In the genomic region with DNA sequence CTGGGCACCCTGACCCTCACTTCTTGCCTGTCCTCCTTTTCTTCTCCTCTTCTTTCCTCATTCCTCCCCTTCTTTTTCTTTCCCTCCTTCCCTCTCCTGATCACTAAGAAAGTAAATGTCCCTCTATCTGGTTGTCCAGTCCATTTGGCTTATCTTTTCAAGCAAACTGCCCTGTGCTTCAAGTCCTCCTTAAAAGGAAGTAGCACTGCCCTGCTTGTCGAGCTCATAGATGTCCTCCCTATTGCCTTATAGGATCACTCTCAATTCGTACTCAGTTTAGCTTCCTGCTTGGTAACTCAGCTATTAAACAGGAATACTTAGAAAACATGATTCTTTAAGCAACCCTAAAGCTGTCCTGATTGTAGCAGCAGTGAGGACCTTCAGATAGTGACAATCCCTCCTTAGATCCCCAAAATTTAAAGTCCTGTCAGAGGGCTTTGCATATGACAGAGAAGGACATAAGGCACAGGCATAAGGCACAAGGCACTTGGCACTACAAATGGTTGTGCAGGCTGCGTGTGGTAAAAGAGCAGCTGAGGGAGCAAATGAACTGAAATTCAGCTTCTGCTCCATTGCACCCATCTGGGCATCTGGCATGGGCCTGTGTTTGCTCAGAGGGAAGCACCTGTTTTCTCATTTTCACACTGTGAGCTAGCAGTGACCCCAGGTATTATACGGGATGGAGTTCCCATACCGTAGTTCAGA, we compare ENCODE assay signal across 13 cellular contexts. TPM values are rescaled to one million over a fixed set of nuclear protein-coding genes. Genes with fewer than 3 reads are reported as not detected.
DNase-seq lines count a peak whose midpoint lies in the region; ATAC-seq lines count a peak whose summit lies in the region.
"Had no signal": no experiment of that assay in that cellular context is flagged by ENCODE, and none has a peak within 500 bp of the region (broad histone marks: within the 10 kb centered on the region; RNA-seq: fewer than 3 reads in every experiment).

No MANE protein-coding gene starts in this region.

- H3K9me3 Mint-ChIP-seq in activated naive CD8-positive, alpha-beta T cell treated with anti-CD3 and anti-CD28 coated beads, Interleukin-2, amount 10 ng/mL, durations not matched to agents 7 days and 5 days, result no peaks in the 10 kb centered on the region
- H3K9me3 Mint-ChIP-seq in immature natural killer cell, result no peaks in the 10 kb centered on the region

- peak; percentile 58 for DNase-seq in COLO668 (lab: John Stamatoyannopoulos, UW; ENCODE audit: unreplicated experiment)
- DNase-seq in activated naive CD8-positive, alpha-beta T cell treated with anti-CD3 and anti-CD28 coated beads, Interleukin-2, amount 10 ng/mL, durations not matched to agents 7 days and 5 days, result no peak
- DNase-seq in immature natural killer cell, result no peak
- no peak for DNase-seq in DMS79 (lab: John Stamatoyannopoulos, UW)
- DNase-seq in EL, result no peak
- no peak for DNase-seq in NCI-H187 treated with DMSO at 0.1 percent for 48 hours (lab: John Stamatoyannopoulos, UW)
- DNase-seq: activated effector memory CD4-positive, alpha-beta T cell treated with Interleukin-2 at 50 U/mL for 16 hours; Caco-2; kidney glomerular epithelial cell had no signal

- H3K27me3 Mint-ChIP-seq in activated naive CD8-positive, alpha-beta T cell treated with anti-CD3 and anti-CD28 coated beads, Interleukin-2, amount 10 ng/mL, durations not matched to agents 7 days and 5 days, result no peaks in the 10 kb centered on the region
- peaks cover 0 to 2% (median 2%) of the 10 kb centered on the region in 3 donors for H3K27me3 Mint-ChIP-seq in immature natural killer cell (ENCODE audit: low read depth in 3 of 3)

- H3K36me3 Mint-ChIP-seq in activated naive CD8-positive, alpha-beta T cell treated with anti-CD3 and anti-CD28 coated beads, Interleukin-2, amount 10 ng/mL, durations not matched to agents 7 days and 5 days, result peaks cover 46% of the 10 kb centered on the region
- H3K36me3 Mint-ChIP-seq in immature natural killer cell, result peaks cover 0 to 11% (median 10%) of the 10 kb centered on the region in 3 donors

- ATAC-seq in GM19324 (IDR thresholded peaks at IDR 0.05; ENCODE audit: low FRiP score, unreplicated experiment) (peak; percentile 48), HG03159 (IDR thresholded peaks at IDR 0.05; ENCODE audit: unreplicated experiment) (peak; percentile 49)
- no peak for ATAC-seq in activated naive CD8-positive, alpha-beta T cell treated with anti-CD3 and anti-CD28 coated beads, Interleukin-2, amount 10 ng/mL, durations not matched to agents 7 days and 5 days (ENCODE audit: low read depth)

- POLR2A ChIA-PET in activated naive CD8-positive, alpha-beta T cell treated with anti-CD3 and anti-CD28 coated beads, Interleukin-2, amount 10 ng/mL, durations not matched to agents 7 days and 5 days (lab: Charles Lee), result interaction anchor here (0.6 to 1.5 kb wide), 2 partner anchors 58 to 466 kb away, joined by 4 read pairs; no protein-coding TSS in a partner anchor

- H3K27ac Mint-ChIP-seq in activated naive CD8-positive, alpha-beta T cell treated with anti-CD3 and anti-CD28 coated beads, Interleukin-2, amount 10 ng/mL, durations not matched to agents 7 days and 5 days, result peak overlapping the region; percentile 0
- peak overlapping the region in 2 of 6 donors; percentile 10 to 26 for H3K27ac Mint-ChIP-seq in immature natural killer cell

- H3K4me3 Mint-ChIP-seq in activated naive CD8-positive, alpha-beta T cell treated with anti-CD3 and anti-CD28 coated beads, Interleukin-2, amount 10 ng/mL, durations not matched to agents 7 days and 5 days, result no peak overlapping the region
- no peak overlapping the region for H3K4me3 Mint-ChIP-seq in immature natural killer cell

- H3K4me1 Mint-ChIP-seq in activated naive CD8-positive, alpha-beta T cell treated with anti-CD3 and anti-CD28 coated beads, Interleukin-2, amount 10 ng/mL, durations not matched to agents 7 days and 5 days, result peaks cover 18% of the 10 kb centered on the region
- H3K4me1 Mint-ChIP-seq in immature natural killer cell, result peaks cover 14 to 18% of the 10 kb centered on the region in 2 donors

RNA-seq across cellular contexts. Expression of gene SLAMF6, which starts 26.1 kb away (rescaled TPM):
- 10 to 100 TPM; 43.0 to 48.1 TPM for total RNA-seq in activated naive CD8-positive, alpha-beta T cell treated with anti-CD3 and anti-CD28 coated beads, Interleukin-2, amount 10 ng/mL, durations not matched to agents 7 days and 5 days
- polyA plus RNA-seq in immature natural killer cell, result 100 to 1,000 TPM; 105 to 210 (median 125) TPM
- total RNA-seq: Caco-2, endothelial cell of umbilical vein, SK-MEL-5 had no signal
- polyA plus RNA-seq: endothelial cell of umbilical vein had no signal

RNA-seq across cellular contexts. Expression of gene CD84, which starts 30.2 kb away (rescaled TPM):
- total RNA-seq in activated naive CD8-positive, alpha-beta T cell treated with anti-CD3 and anti-CD28 coated beads, Interleukin-2, amount 10 ng/mL, durations not matched to agents 7 days and 5 days, result 10 to 100 TPM; 58.5 to 66.8 TPM
- 1 to 10 TPM; 2.1 to 3.9 (median 3.0) TPM for polyA plus RNA-seq in immature natural killer cell
- total RNA-seq: Caco-2, endothelial cell of umbilical vein, SK-MEL-5 had no signal
- polyA plus RNA-seq: endothelial cell of umbilical vein had no signal
